8 cellular contexts compared by ENCODE assay signal in the genomic region with DNA sequence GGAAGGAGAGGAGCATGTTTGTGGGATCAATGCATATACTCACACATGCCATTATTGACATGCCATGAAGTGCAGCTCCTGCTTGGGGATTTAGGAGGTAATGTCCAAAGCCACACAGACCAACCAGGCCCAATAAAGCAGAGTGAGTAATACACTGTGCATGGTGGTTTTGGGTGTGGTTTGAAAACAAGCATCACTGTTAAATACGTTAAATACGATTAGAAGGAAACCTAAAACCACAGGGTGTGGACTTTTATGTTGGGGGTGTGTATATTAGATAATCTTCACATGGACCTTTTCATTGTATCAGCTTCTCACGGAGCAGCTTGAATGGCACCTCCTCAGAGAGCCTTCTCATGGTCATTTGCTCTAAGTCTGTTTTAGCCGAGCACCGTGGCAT. TPM values are rescaled to one million over a fixed set of nuclear protein-coding genes. Genes with fewer than 3 reads are reported as not detected.
A peak's percentile ranks its signal among the peaks of the same experiment; 100 is the strongest.
DNase-seq lines count a peak whose midpoint lies in the region; ATAC-seq and TF ChIP-seq lines count a peak whose summit lies in the region.

No MANE protein-coding gene starts in this region.

- no peak overlapping the region for H3K9ac ChIP-seq in mesendoderm (ENCODE audit: low read length)

- H4K8ac ChIP-seq in mesendoderm (ENCODE audit: low read depth, low read length): no peak overlapping the region

- H3K27ac Mint-ChIP-seq in activated T-cell treated with anti-CD3 and anti-CD28 coated beads, Interleukin-2, amount 50 U/mL, for 24 hours: peak overlapping the region; percentile 14
- H3K27ac Mint-ChIP-seq in endothelial cell (ENCODE audit: unreplicated experiment): no peak overlapping the region

- DNase-seq in activated T-cell treated with anti-CD3 and anti-CD28 coated beads, Interleukin-2, amount 50 U/mL, for 24 hours: no peak
- DNase-seq in activated T-cell treated with anti-CD3 and anti-CD28 coated beads for 4 hours (no peak), Peyer's patch (no peak), mesendoderm (no peak), endothelial cell (ENCODE audit: low spot score) (no peak)
- peak; percentile 86 for DNase-seq in central memory CD4-positive, alpha-beta T cell
- peak; percentile 12 for DNase-seq in stimulated activated naive CD8-positive, alpha-beta T cell treated with anti-CD3 and anti-CD28 coated beads, Interleukin-15, Interleukin-2, amounts not matched to agents 100 U/mL and 50 U/mL, for 24 hours
- DNase-seq in effector CD8-positive, alpha-beta T cell (lab: John Stamatoyannopoulos, UW): no peak

- H3K4me3 Mint-ChIP-seq in activated T-cell treated with anti-CD3 and anti-CD28 coated beads, Interleukin-2, amount 50 U/mL, for 24 hours: no peak overlapping the region
- H3K4me3 Mint-ChIP-seq in endothelial cell (ENCODE audit: unreplicated experiment): no peak overlapping the region

- H3K4me3 ChIP-seq in Peyer's patch (no peak overlapping the region), mesendoderm (ENCODE audit: low read length) (no peak overlapping the region)

- H3K9me3 Mint-ChIP-seq in activated T-cell treated with anti-CD3 and anti-CD28 coated beads, Interleukin-2, amount 50 U/mL, for 24 hours: no peaks in the 10 kb centered on the region
- H3K9me3 Mint-ChIP-seq in endothelial cell (ENCODE audit: unreplicated experiment): no peaks in the 10 kb centered on the region

- H3K4me1 Mint-ChIP-seq in activated T-cell treated with anti-CD3 and anti-CD28 coated beads, Interleukin-2, amount 50 U/mL, for 24 hours (ENCODE audit: low read depth): peaks cover 30% of the 10 kb centered on the region
- peaks cover 9% of the 10 kb centered on the region for H3K4me1 Mint-ChIP-seq in endothelial cell (ENCODE audit: unreplicated experiment)

- H2BK120ac ChIP-seq in mesendoderm (ENCODE audit: low read depth, low read length): no peak overlapping the region

- no peak overlapping the region for H2BK5ac ChIP-seq in mesendoderm (ENCODE audit: low read length)

- no peak overlapping the region for H2BK15ac ChIP-seq in mesendoderm (replicated peaks; ENCODE audit: low read depth)

- H3K36me3 ChIP-seq in Peyer's patch: no peaks in the 10 kb centered on the region
- no peaks in the 10 kb centered on the region for H3K36me3 ChIP-seq in mesendoderm (ENCODE audit: control insufficient read depth, insufficient read depth, low read length)

- H3K4me2 ChIP-seq in mesendoderm (ENCODE audit: low read length): no peak overlapping the region

- no CpG with 5 or more reads among the region's 5 CpGs for WGBS in mesendoderm (ENCODE audit: extremely low coverage, insufficient coverage, low lambda C conversion rate)

- ATAC-seq in stimulated activated naive CD8-positive, alpha-beta T cell treated with anti-CD3 and anti-CD28 coated beads, Interleukin-15, Interleukin-2, amounts not matched to agents 100 U/mL and 50 U/mL, for 24 hours: peak; percentile 83

- H3K79me1 ChIP-seq in mesendoderm (ENCODE audit: low read length): no peaks in the 10 kb centered on the region

- no peaks in the 10 kb centered on the region for H3K9me3 ChIP-seq in Peyer's patch

- peak overlapping the region; percentile 1 to 81 (median 60) for H3K27ac ChIP-seq in Peyer's patch
- H3K27ac ChIP-seq in mesendoderm (ENCODE audit: low read depth, low read length): no peak overlapping the region

- H3K56ac ChIP-seq in mesendoderm (ENCODE audit: low read length): no peak overlapping the region

- H3K36me3 Mint-ChIP-seq in activated T-cell treated with anti-CD3 and anti-CD28 coated beads, Interleukin-2, amount 50 U/mL, for 24 hours (ENCODE audit: low read depth): no peaks in the 10 kb centered on the region
- H3K36me3 Mint-ChIP-seq in endothelial cell (ENCODE audit: low read depth, unreplicated experiment): no peaks in the 10 kb centered on the region

- no peak for TF ChIP-seq POLR2A in Peyer's patch (IDR thresholded peaks at IDR 0.05)

- TF ChIP-seq CTCF in Peyer's patch (IDR thresholded peaks at IDR 0.05) (no peak), endothelial cell (IDR thresholded peaks at IDR 0.05; ENCODE audit: unreplicated experiment) (no peak)

- H3K27me3 ChIP-seq in Peyer's patch (no peaks in the 10 kb centered on the region), mesendoderm (ENCODE audit: insufficient read depth, low read length, poor library complexity) (no peaks in the 10 kb centered on the region)

- no peak overlapping the region for H2AK5ac ChIP-seq in mesendoderm (ENCODE audit: low read length)

- no peak overlapping the region for H3K4ac ChIP-seq in mesendoderm (ENCODE audit: low read depth, low read length)

- no peak overlapping the region for H3K18ac ChIP-seq in mesendoderm (ENCODE audit: low read length)

- H3K79me2 ChIP-seq in mesendoderm (ENCODE audit: control insufficient read depth, insufficient read depth, low read length): no peaks in the 10 kb centered on the region

- H3K23ac ChIP-seq in mesendoderm (ENCODE audit: low read length): no peak overlapping the region

- no peak overlapping the region for H4K5ac ChIP-seq in mesendoderm (ENCODE audit: low read length)

- H3K4me1 ChIP-seq in Peyer's patch: peaks cover 0 to 12% (median 0%) of the 10 kb centered on the region in 4 donors
- peaks cover 2% of the 10 kb centered on the region for H3K4me1 ChIP-seq in mesendoderm (ENCODE audit: control insufficient read depth, low read depth, low read length)

- H3K27me3 Mint-ChIP-seq in activated T-cell treated with anti-CD3 and anti-CD28 coated beads, Interleukin-2, amount 50 U/mL, for 24 hours: no peaks in the 10 kb centered on the region
- no peaks in the 10 kb centered on the region for H3K27me3 Mint-ChIP-seq in endothelial cell (ENCODE audit: unreplicated experiment)

RNA-seq across cellular contexts. Expression of a gene that starts 10.4 kb away (rescaled TPM):
- total RNA-seq in Peyer's patch (100 to 1,000 TPM in 1 of 4 donors, 10 to 100 TPM in 3; 69.5 to 266 (median 89.5) TPM), endothelial cell (ENCODE audit: unreplicated experiment) (107 TPM)
- polyA plus RNA-seq in mesendoderm (2013, experiment 1 of 2): 166 TPM
- polyA plus RNA-seq in mesendoderm (2013, experiment 2 of 2): 166 TPM

RNA-seq across cellular contexts. Expression of a gene that starts 12.9 kb away (rescaled TPM):
- total RNA-seq in Peyer's patch: 10 to 100 TPM; 33.8 to 50.8 (median 45.7) TPM
- polyA plus RNA-seq in mesendoderm (2013, experiment 1 of 2): 59.7 TPM
- polyA plus RNA-seq in mesendoderm (2013, experiment 2 of 2): 60.9 TPM
- 40.6 TPM for total RNA-seq in endothelial cell (ENCODE audit: unreplicated experiment)

Comparison
In these comparisons a context has a peak if more than half of its experiments do, and no peak if none do; other contexts are left out.
1. DNase-seq: peak in central memory CD4-positive, alpha-beta T cell (single experiment) and stimulated activated naive CD8-positive, alpha-beta T cell treated with anti-CD3 and anti-CD28 coated beads, Interleukin-15, Interleukin-2, amounts not matched to agents 100 U/mL and 50 U/mL, for 24 hours (single experiment); none in activated T-cell treated with anti-CD3 and anti-CD28 coated beads, Interleukin-2, amount 50 U/mL, for 24 hours (single experiment), activated T-cell treated with anti-CD3 and anti-CD28 coated beads for 4 hours (single experiment), Peyer's patch (0 of 3), effector CD8-positive, alpha-beta T cell (single experiment), mesendoderm (single experiment) and endothelial cell (single experiment).